ENCODE assay signal across 9 cellular contexts in the genomic region with DNA sequence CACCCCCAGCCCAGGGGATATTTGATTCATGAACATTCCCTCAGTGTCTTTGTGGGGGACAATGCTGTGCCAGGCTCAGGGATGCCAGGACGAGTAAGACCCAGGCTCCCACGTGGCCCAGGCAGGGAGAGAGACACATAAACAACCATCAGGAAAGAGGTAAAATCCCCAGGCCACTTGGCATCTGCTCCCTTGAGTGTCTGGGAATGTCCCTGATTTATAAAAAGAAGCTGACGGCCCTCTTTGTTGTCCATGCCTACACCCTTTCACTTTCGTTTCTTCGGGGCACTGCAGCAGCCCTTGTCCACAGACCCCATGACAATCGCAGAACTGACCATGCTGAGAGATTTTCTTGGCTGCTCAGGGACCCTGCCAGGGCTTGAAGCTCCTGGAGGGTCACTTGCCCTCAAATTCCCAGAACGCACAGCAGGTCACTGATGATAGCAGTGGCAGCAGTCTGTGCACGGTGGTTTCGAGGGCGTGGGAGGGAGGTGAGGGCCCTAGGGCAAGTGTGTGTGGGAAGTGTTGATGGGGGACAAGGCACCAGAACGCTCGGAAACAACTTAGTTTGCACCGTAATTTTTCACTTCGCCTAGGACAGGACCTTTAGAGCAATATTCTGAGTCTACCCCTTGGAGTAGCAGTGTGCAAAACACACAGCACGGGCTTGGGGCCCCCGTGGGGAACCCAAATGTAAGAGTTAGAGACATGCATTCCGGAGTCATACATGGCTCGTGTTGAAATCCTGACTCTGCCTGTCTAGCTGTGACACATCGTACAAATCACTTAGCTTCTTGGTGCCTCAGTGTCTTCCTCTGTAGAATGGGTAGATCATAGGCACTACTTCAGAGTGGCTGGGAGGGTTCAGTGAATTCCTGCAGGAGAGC. TPM values are rescaled to one million over a fixed set of nuclear protein-coding genes. Genes with fewer than 3 reads are reported as not detected.
DNase-seq lines count a peak whose midpoint lies in the region; ATAC-seq and TF ChIP-seq lines count a peak whose summit lies in the region.
"Had no signal": no experiment of that assay in that cellular context is flagged by ENCODE, and none has a peak within 500 bp of the region (broad histone marks: within the 10 kb centered on the region; RNA-seq: fewer than 3 reads in every experiment).

No MANE protein-coding gene starts in this region.

- H3K4me3 ChIP-seq in GM06990 (replicated peaks; ENCODE audit: low read depth, low read length), result peak overlapping the region; percentile 60
- peak overlapping the region; percentile 37 for H3K4me3 ChIP-seq in OCI-LY7 (ENCODE audit: low read depth, low read length, poor library complexity, severe bottlenecking)
- peak overlapping the region; percentile 18 to 35 for H3K4me3 ChIP-seq in cardiac fibroblast (replicated peaks in 1 of 2; ENCODE audit: low read depth in 2 of 2, low read length in 2 of 2)
- H3K4me3 ChIP-seq in mononuclear cell (ENCODE audit: low read length), result peak overlapping the region; percentile 2
- peak overlapping the region; percentile 48 to 55 for H3K4me3 ChIP-seq in tibial artery

- H3K4me1 ChIP-seq in OCI-LY7 (ENCODE audit: insufficient read depth, low read length, poor library complexity, severe bottlenecking) (no peaks in the 10 kb centered on the region), mononuclear cell (ENCODE audit: insufficient read depth, low read length) (peaks cover 88% of the 10 kb centered on the region), tibial artery (peaks cover 0 to 33% (median 18%) of the 10 kb centered on the region in 4 donors)

- H3K4me2 ChIP-seq in OCI-LY7 (ENCODE audit: low read length), result peak overlapping the region; percentile 40; the same call in 1 of the 2 replicates

- H3K27me3 ChIP-seq in GM06990 (replicated peaks; ENCODE audit: control insufficient read depth, insufficient read depth, low read length) (no peaks in the 10 kb centered on the region), mononuclear cell (ENCODE audit: insufficient read depth, low read length) (no peaks in the 10 kb centered on the region), tibial artery (no peaks in the 10 kb centered on the region)

- H2AFZ ChIP-seq in OCI-LY7 (ENCODE audit: low read length), result peak overlapping the region; percentile 36; the same call in 1 of the 2 replicates

- TF ChIP-seq CTCF in GM06990 (IDR thresholded peaks at IDR 0.05; ENCODE audit: insufficient read depth, low read length, poor library complexity, severe bottlenecking) (no peak), OCI-LY7 (conservative IDR thresholded peaks at IDR 0.05; ENCODE audit: low read length) (no peak), cardiac fibroblast (IDR thresholded peaks at IDR 0.05; ENCODE audit: low read depth, low read length) (no peak), tibial artery (IDR thresholded peaks at IDR 0.05) (no peak)

- no peaks in the 10 kb centered on the region; the same call in 1 of the 2 replicates for H3K36me3 ChIP-seq in GM06990 (ENCODE audit: control insufficient read depth, insufficient read depth, low read length)
- H3K36me3 ChIP-seq in OCI-LY7 (ENCODE audit: insufficient read depth, low read length), result no peaks in the 10 kb centered on the region
- no peaks in the 10 kb centered on the region for H3K36me3 ChIP-seq in tibial artery

- H3K27ac ChIP-seq in OCI-LY7 (ENCODE audit: low read depth, low read length, poor library complexity, severe bottlenecking) (no peak overlapping the region), tibial artery (peak overlapping the region; percentile 45 to 60)

- no peaks in the 10 kb centered on the region for H4K20me1 ChIP-seq in OCI-LY7 (ENCODE audit: insufficient read depth, low read length)

- BruUV-seq in OCI-LY7 (replicated peaks; lab: Mats Ljungman, UMichigan), result no TSS peak

- H3K9me2 ChIP-seq in OCI-LY7 (ENCODE audit: insufficient read depth, low read length), result no peaks in the 10 kb centered on the region

- POLR2A ChIA-PET in OCI-LY7 (lab: Charles Lee), result interaction anchor here (0.5 to 0.7 kb wide), 2 partner anchors 328 to 606 kb away, joined by 3 to 4 read pairs; no protein-coding TSS in a partner anchor

- ATAC-seq in GM21619 (IDR thresholded peaks at IDR 0.05; ENCODE audit: unreplicated experiment) (peak; percentile 43), HG02840 (IDR thresholded peaks at IDR 0.05; ENCODE audit: low FRiP score, unreplicated experiment) (no peak)

- no peaks in the 10 kb centered on the region for H3K79me2 ChIP-seq in OCI-LY7 (ENCODE audit: insufficient read depth, low read depth, low read length)

- CTCF ChIA-PET in OCI-LY7 (lab: Charles Lee; ENCODE audit: unreplicated experiment), result no interaction called here

- no peaks in the 10 kb centered on the region for H3K9me3 ChIP-seq in OCI-LY7 (ENCODE audit: low read length)
- no peaks in the 10 kb centered on the region for H3K9me3 ChIP-seq in mononuclear cell (ENCODE audit: low read depth, low read length)
- H3K9me3 ChIP-seq in tibial artery, result no peaks in the 10 kb centered on the region

- peak; percentile 73 for DNase-seq in GM06990 (ENCODE audit: extremely low read depth, insufficient read length)
- no peak for DNase-seq in OCI-LY7 (ENCODE audit: low spot score)
- peak; percentile 42 to 65 for DNase-seq in cardiac fibroblast (ENCODE audit: low read depth in 2 of 2)
- peak in 1 of 2 donors; percentile 69 for DNase-seq in tibial artery
- no peak for DNase-seq in NCI-H526 treated with DMSO at 0.1 percent for 48 hours (lab: John Stamatoyannopoulos, UW)

- intact Hi-C loops in OCI-LY7 (cut with micrococcal nuclease; ENCODE audit: unreplicated experiment), result no loop called here
- intact Hi-C loops in tibial artery (cut with DNase I; ENCODE audit: low total_unique reads), result loop anchor here (10.0 kb wide), 1 partner anchor 47 kb away; a partner anchor contains a TSS

RNA-seq across cellular contexts. Expression of a gene that starts 4.7 kb away (rescaled TPM):
- total RNA-seq in OCI-LY7 (2014; rRNA removed; shearing (Covaris generic)), result not detected in 2 replicates
- total RNA-seq in OCI-LY7 (2022), result not detected in 2 replicates
- 21.6 TPM for total RNA-seq in mononuclear cell

RNA-seq across cellular contexts. Expression of a gene that starts 17.0 kb away (rescaled TPM):
- 2.3 and 5.8 TPM in 2 replicates for total RNA-seq in OCI-LY7 (2014; rRNA removed; shearing (Covaris generic))
- total RNA-seq in OCI-LY7 (2022) (1.3 and 1.5 TPM in 2 replicates), mononuclear cell (24.3 TPM)
- total RNA-seq: NCI-H460 had no signal

RNA-seq across cellular contexts. Expression of a gene that starts 43.8 kb away (rescaled TPM):
- 7.4 and 14.0 TPM in 2 replicates for total RNA-seq in OCI-LY7 (2014; rRNA removed; shearing (Covaris generic))
- total RNA-seq in OCI-LY7 (2022) (14.9 and 21.1 TPM in 2 replicates), mononuclear cell (457 TPM)

Comparison
In these comparisons a context has a peak if more than half of its experiments do, and no peak if none do; other contexts are left out.
1. DNase-seq: peak in GM06990 (single experiment) and cardiac fibroblast (2 of 2); none in OCI-LY7 (single experiment) and NCI-H526 treated with DMSO at 0.1 percent for 48 hours (single experiment).
2. H3K4me3 ChIP-seq: peak in every context shown above with its lines; median percentile 60 in GM06990; 52 in tibial artery; 37 in OCI-LY7; 26 in cardiac fibroblast; 2 in mononuclear cell.
3. RNA of a gene that starts 4.7 kb away (total RNA-seq): 21.6 TPM in mononuclear cell (single experiment); not detected in OCI-LY7; every median in the first group is over 10 times any median in the second.
4. RNA of a gene that starts 43.8 kb away (total RNA-seq): 457 TPM in mononuclear cell (single experiment); 7.4 to 21.1 TPM in OCI-LY7; every median in the first group is over 10 times any median in the second.